1 cellular context compared by ENCODE assay signal in genomic region chr16:88811850-88812736, GRCh38.
TF ChIP-seq lines count a peak whose summit lies in the region.

A gene with protein sequence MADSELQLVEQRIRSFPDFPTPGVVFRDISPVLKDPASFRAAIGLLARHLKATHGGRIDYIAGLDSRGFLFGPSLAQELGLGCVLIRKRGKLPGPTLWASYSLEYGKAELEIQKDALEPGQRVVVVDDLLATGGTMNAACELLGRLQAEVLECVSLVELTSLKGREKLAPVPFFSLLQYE (minus strand): TSS chr16:88811928. CDS start chr16:88811899, 29 bp downstream.

TF ChIP-seq in HEK293, 187 proteins besides CTCF, POLR2A, EP300 and RAD21 (continued from another document and continues in another):
- TF ChIP-seq MZF1 (tag by site-specific recombination; IDR thresholded peaks at IDR 0.05; ENCODE audit: borderline replicate concordance) = peak; percentile 63; the same call in 1 of the 2 replicates
- no peak for TF ChIP-seq ZFP41 (tag by site-specific recombination; IDR thresholded peaks at IDR 0.05; ENCODE audit: borderline replicate concordance)
- TF ChIP-seq KLF1 (tag by site-specific recombination; IDR thresholded peaks at IDR 0.05) = peak; percentile 99
- peak; percentile 63 for TF ChIP-seq SP2 (tag by site-specific recombination; IDR thresholded peaks at IDR 0.05)
- TF ChIP-seq BCL11B (tag by site-specific recombination; IDR thresholded peaks at IDR 0.05; ENCODE audit: low read depth) = peak; percentile 12; the same call in 1 of the 2 replicates
- TF ChIP-seq ZNF776 (tag by site-specific recombination; IDR thresholded peaks at IDR 0.05; ENCODE audit: borderline replicate concordance) = no peak
- peak; percentile 6; the same call in 1 of the 2 replicates for TF ChIP-seq YY2 (tag by site-specific recombination; IDR thresholded peaks at IDR 0.05)
- TF ChIP-seq REST (tag by site-specific recombination; IDR thresholded peaks at IDR 0.05) = peak; percentile 41; the same call in 1 of the 2 replicates
- TF ChIP-seq ZBTB48 (tag by site-specific recombination; IDR thresholded peaks at IDR 0.05) = peak; percentile 69
- peak; percentile 72; the same call in 1 of the 2 replicates for TF ChIP-seq ZXDB (tag by site-specific recombination; IDR thresholded peaks at IDR 0.05)
- TF ChIP-seq KLF10 (tag by site-specific recombination; IDR thresholded peaks at IDR 0.05) = peak; percentile 52; the same call in 1 of the 2 replicates
- TF ChIP-seq SP7 (tag by site-specific recombination; IDR thresholded peaks at IDR 0.05) = peak; percentile 84
- TF ChIP-seq KLF8 (tag by site-specific recombination; IDR thresholded peaks at IDR 0.05) = peak; percentile 96
- peak; percentile 73 for TF ChIP-seq ZBTB8A (tag by site-specific recombination; IDR thresholded peaks at IDR 0.05)
- TF ChIP-seq ZBTB49 (tag by site-specific recombination; IDR thresholded peaks at IDR 0.05; ENCODE audit: low read depth) = no peak
- TF ChIP-seq TRIM28 (IDR thresholded peaks at IDR 0.05; ENCODE audit: borderline replicate concordance, low read length) = peak; percentile 76; the same call in 1 of the 2 replicates
- TF ChIP-seq ZNF76 (tag by site-specific recombination; IDR thresholded peaks at IDR 0.05; ENCODE audit: borderline replicate concordance, low read depth) = peak; percentile 16; the same call in 1 of the 2 replicates
- no peak for TF ChIP-seq TCF7L2 (IDR thresholded peaks at IDR 0.05; ENCODE audit: borderline replicate concordance, low read depth, low read length)
- TF ChIP-seq ZNF23 (tag by site-specific recombination; IDR thresholded peaks at IDR 0.05; ENCODE audit: borderline replicate concordance) = peak; percentile 10; the same call in 1 of the 2 replicates
- peak; percentile 68; the same call in 1 of the 2 replicates for TF ChIP-seq ZNF624 (tag by site-specific recombination; IDR thresholded peaks at IDR 0.05)
- peak; percentile 98 for TF ChIP-seq ZFHX2 (tag by site-specific recombination; conservative IDR thresholded peaks at IDR 0.05)
- TF ChIP-seq INSM2 (tag by site-specific recombination; IDR thresholded peaks at IDR 0.05) = no peak
- TF ChIP-seq ATF2 (tag by site-specific recombination; IDR thresholded peaks at IDR 0.05; ENCODE audit: low read depth) = no peak
- TF ChIP-seq SALL2 (tag by site-specific recombination; IDR thresholded peaks at IDR 0.05; ENCODE audit: borderline replicate concordance) = no peak
- TF ChIP-seq ZNF768 (tag by site-specific recombination; IDR thresholded peaks at IDR 0.05) = peak; percentile 10; the same call in 1 of the 2 replicates
- TF ChIP-seq ZNF335 (tag by site-specific recombination; conservative IDR thresholded peaks at IDR 0.05) = peak; percentile 73
- TF ChIP-seq ZNF24 (tag by site-specific recombination; IDR thresholded peaks at IDR 0.05) = peak; percentile 50; the same call in 1 of the 2 replicates
- peak; percentile 50 for TF ChIP-seq ZBTB17 (tag by site-specific recombination; IDR thresholded peaks at IDR 0.05)
- TF ChIP-seq, protein P1, sequence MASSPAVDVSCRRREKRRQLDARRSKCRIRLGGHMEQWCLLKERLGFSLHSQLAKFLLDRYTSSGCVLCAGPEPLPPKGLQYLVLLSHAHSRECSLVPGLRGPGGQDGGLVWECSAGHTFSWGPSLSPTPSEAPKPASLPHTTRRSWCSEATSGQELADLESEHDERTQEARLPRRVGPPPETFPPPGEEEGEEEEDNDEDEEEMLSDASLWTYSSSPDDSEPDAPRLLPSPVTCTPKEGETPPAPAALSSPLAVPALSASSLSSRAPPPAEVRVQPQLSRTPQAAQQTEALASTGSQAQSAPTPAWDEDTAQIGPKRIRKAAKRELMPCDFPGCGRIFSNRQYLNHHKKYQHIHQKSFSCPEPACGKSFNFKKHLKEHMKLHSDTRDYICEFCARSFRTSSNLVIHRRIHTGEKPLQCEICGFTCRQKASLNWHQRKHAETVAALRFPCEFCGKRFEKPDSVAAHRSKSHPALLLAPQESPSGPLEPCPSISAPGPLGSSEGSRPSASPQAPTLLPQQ (tag by site-specific recombination; IDR thresholded peaks at IDR 0.05) = peak; percentile 88
- TF ChIP-seq ZNF2 (tag by site-specific recombination; IDR thresholded peaks at IDR 0.05) = peak; percentile 77
- TF ChIP-seq ZNF639 (tag by site-specific recombination; IDR thresholded peaks at IDR 0.05) = 0 out of 2 replicates have a peak, but pooled peaks have one; percentile 35
- TF ChIP-seq ZNF529 (tag by site-specific recombination; IDR thresholded peaks at IDR 0.05; ENCODE audit: insufficient replicate concordance) = no peak
- TF ChIP-seq ZBTB21 (tag by site-specific recombination; IDR thresholded peaks at IDR 0.05) = 0 out of 2 replicates have a peak, but pooled peaks have one; percentile 41
- TF ChIP-seq EGR2 (tag by site-specific recombination; IDR thresholded peaks at IDR 0.05; ENCODE audit: low read depth) = peak; percentile 97
- peak; percentile 75; the same call in 1 of the 2 replicates for TF ChIP-seq REPIN1 (tag by site-specific recombination; IDR thresholded peaks at IDR 0.05; ENCODE audit: low read depth)
- TF ChIP-seq SP3 (tag by site-specific recombination; IDR thresholded peaks at IDR 0.05) = peak; percentile 91
- peak; percentile 97 for TF ChIP-seq ZNF341 (tag by site-specific recombination; IDR thresholded peaks at IDR 0.05; ENCODE audit: low read depth)
- TF ChIP-seq ZNF777 (tag by site-specific recombination; IDR thresholded peaks at IDR 0.05; ENCODE audit: borderline replicate concordance) = no peak
- no peak for TF ChIP-seq ZNF155 (tag by site-specific recombination; IDR thresholded peaks at IDR 0.05)
- TF ChIP-seq ZNF398 (tag by site-specific recombination; IDR thresholded peaks at IDR 0.05) = peak; percentile 44; the same call in 1 of the 2 replicates
- peak; percentile 63; the same call in 1 of the 2 replicates for TF ChIP-seq ZNF843 (tag by site-specific recombination; IDR thresholded peaks at IDR 0.05)
- TF ChIP-seq ZNF121 (tag by site-specific recombination; IDR thresholded peaks at IDR 0.05) = peak; percentile 41; the same call in 1 of the 2 replicates
- TF ChIP-seq, protein P2, sequence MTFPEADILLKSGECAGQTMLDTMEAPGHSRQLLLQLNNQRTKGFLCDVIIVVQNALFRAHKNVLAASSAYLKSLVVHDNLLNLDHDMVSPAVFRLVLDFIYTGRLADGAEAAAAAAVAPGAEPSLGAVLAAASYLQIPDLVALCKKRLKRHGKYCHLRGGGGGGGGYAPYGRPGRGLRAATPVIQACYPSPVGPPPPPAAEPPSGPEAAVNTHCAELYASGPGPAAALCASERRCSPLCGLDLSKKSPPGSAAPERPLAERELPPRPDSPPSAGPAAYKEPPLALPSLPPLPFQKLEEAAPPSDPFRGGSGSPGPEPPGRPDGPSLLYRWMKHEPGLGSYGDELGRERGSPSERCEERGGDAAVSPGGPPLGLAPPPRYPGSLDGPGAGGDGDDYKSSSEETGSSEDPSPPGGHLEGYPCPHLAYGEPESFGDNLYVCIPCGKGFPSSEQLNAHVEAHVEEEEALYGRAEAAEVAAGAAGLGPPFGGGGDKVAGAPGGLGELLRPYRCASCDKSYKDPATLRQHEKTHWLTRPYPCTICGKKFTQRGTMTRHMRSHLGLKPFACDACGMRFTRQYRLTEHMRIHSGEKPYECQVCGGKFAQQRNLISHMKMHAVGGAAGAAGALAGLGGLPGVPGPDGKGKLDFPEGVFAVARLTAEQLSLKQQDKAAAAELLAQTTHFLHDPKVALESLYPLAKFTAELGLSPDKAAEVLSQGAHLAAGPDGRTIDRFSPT (tag by site-specific recombination; IDR thresholded peaks at IDR 0.05) = peak; percentile 52
